Comparison of ENCODE assay signal across 1 cellular context in genomic region chr9:89880721-89881120, GRCh38.
TF ChIP-seq lines count a peak whose summit lies in the region.

No MANE protein-coding gene starts in this region.

TF ChIP-seq in IMR-90, 13 proteins besides CTCF, POLR2A, EP300 and RAD21:
- TF ChIP-seq MAZ (IDR thresholded peaks at IDR 0.05; ENCODE audit: borderline replicate concordance, low read depth, low read length) = no peak
- no peak for TF ChIP-seq ELK1 (IDR thresholded peaks at IDR 0.05; ENCODE audit: borderline replicate concordance, low read depth, low read length)
- no peak for TF ChIP-seq RCOR1 (IDR thresholded peaks at IDR 0.05; ENCODE audit: insufficient replicate concordance, low read length)
- no peak for TF ChIP-seq CEBPB (IDR thresholded peaks at IDR 0.05; ENCODE audit: low read depth, low read length)
- no peak for TF ChIP-seq MAFK (IDR thresholded peaks at IDR 0.05; ENCODE audit: low read depth, low read length)
- no peak for TF ChIP-seq NFE2L2 (IDR thresholded peaks at IDR 0.05; ENCODE audit: low read depth, low read length)
- TF ChIP-seq MXI1 (IDR thresholded peaks at IDR 0.05; ENCODE audit: borderline replicate concordance, low read depth, low read length) = no peak
- TF ChIP-seq RFX5 (IDR thresholded peaks at IDR 0.05; ENCODE audit: low read depth, low read length) = no peak
- TF ChIP-seq, protein P1, sequence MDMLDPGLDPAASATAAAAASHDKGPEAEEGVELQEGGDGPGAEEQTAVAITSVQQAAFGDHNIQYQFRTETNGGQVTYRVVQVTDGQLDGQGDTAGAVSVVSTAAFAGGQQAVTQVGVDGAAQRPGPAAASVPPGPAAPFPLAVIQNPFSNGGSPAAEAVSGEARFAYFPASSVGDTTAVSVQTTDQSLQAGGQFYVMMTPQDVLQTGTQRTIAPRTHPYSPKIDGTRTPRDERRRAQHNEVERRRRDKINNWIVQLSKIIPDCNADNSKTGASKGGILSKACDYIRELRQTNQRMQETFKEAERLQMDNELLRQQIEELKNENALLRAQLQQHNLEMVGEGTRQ (IDR thresholded peaks at IDR 0.05; ENCODE audit: low read depth, low read length) = no peak
- no peak for TF ChIP-seq CHD1 (IDR thresholded peaks at IDR 0.05; ENCODE audit: low read depth, low read length)
- no peak for TF ChIP-seq SMC3 (IDR thresholded peaks at IDR 0.05; ENCODE audit: low read depth, low read length)
- TF ChIP-seq FOS (IDR thresholded peaks at IDR 0.05; ENCODE audit: low read depth, low read length) = no peak
- no peak for TF ChIP-seq BHLHE40 (IDR thresholded peaks at IDR 0.05; ENCODE audit: low read depth, low read length)
